Comparison of ENCODE assay signal across 1 cellular context in the genomic region with DNA sequence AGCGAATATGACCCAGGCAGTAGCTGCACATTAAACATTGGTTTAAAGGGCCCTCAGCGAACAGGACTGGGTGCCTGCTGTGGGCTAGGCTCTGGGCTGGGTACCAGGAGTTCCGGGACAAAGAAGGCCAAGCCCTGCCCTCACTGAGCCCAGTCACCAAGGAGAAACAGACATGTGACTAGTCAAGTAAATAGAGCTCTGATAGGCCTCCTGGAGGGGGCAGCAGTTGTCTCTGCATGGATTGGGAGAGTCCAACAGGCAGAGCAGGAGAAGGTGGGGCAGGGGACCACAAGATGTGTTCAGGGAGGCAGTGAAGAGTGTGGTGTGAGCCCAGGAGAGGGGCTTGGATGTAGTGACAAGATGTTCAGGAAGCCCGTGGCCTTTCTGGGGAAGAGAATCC.
A peak's percentile ranks its signal among the peaks of the same experiment; 100 is the strongest.
TF ChIP-seq lines count a peak whose summit lies in the region.

No MANE protein-coding gene starts in this region.

TF ChIP-seq in HepG2, 621 proteins besides CTCF, POLR2A, EP300 and RAD21 (continued from another document and continues in another):
- TF ChIP-seq, protein P1, sequence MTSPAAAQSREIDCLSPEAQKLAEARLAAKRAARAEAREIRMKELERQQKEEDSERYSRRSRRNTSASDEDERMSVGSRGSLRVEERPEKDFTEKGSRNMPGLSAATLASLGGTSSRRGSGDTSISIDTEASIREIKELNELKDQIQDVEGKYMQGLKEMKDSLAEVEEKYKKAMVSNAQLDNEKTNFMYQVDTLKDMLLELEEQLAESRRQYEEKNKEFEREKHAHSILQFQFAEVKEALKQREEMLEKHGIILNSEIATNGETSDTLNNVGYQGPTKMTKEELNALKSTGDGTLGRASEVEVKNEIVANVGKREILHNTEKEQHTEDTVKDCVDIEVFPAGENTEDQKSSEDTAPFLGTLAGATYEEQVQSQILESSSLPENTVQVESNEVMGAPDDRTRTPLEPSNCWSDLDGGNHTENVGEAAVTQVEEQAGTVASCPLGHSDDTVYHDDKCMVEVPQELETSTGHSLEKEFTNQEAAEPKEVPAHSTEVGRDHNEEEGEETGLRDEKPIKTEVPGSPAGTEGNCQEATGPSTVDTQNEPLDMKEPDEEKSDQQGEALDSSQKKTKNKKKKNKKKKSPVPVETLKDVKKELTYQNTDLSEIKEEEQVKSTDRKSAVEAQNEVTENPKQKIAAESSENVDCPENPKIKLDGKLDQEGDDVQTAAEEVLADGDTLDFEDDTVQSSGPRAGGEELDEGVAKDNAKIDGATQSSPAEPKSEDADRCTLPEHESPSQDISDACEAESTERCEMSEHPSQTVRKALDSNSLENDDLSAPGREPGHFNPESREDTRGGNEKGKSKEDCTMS (CRISPR knock-in tag; conservative IDR thresholded peaks at IDR 0.05): no peak
- TF ChIP-seq ZNF841 (CRISPR knock-in tag; IDR thresholded peaks at IDR 0.05; ENCODE audit: borderline replicate concordance): no peak
- TF ChIP-seq, protein P2, sequence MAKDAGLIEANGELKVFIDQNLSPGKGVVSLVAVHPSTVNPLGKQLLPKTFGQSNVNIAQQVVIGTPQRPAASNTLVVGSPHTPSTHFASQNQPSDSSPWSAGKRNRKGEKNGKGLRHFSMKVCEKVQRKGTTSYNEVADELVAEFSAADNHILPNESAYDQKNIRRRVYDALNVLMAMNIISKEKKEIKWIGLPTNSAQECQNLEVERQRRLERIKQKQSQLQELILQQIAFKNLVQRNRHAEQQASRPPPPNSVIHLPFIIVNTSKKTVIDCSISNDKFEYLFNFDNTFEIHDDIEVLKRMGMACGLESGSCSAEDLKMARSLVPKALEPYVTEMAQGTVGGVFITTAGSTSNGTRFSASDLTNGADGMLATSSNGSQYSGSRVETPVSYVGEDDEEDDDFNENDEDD (CRISPR knock-in tag; IDR thresholded peaks at IDR 0.05; ENCODE audit: borderline replicate concordance): no peak
- TF ChIP-seq MED13 (CRISPR knock-in tag; IDR thresholded peaks at IDR 0.05): no peak
- TF ChIP-seq, protein P3, sequence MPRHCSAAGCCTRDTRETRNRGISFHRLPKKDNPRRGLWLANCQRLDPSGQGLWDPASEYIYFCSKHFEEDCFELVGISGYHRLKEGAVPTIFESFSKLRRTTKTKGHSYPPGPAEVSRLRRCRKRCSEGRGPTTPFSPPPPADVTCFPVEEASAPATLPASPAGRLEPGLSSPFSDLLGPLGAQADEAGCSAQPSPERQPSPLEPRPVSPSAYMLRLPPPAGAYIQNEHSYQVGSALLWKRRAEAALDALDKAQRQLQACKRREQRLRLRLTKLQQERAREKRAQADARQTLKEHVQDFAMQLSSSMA (CRISPR knock-in tag; IDR thresholded peaks at IDR 0.05): no peak
- no peak for TF ChIP-seq ZBTB8A (CRISPR knock-in tag; IDR thresholded peaks at IDR 0.05; ENCODE audit: borderline replicate concordance, low read depth)
- no peak for TF ChIP-seq AGO1 (IDR thresholded peaks at IDR 0.05; ENCODE audit: low read depth, low read length, poor library complexity, severe bottlenecking)
- TF ChIP-seq, protein P4, sequence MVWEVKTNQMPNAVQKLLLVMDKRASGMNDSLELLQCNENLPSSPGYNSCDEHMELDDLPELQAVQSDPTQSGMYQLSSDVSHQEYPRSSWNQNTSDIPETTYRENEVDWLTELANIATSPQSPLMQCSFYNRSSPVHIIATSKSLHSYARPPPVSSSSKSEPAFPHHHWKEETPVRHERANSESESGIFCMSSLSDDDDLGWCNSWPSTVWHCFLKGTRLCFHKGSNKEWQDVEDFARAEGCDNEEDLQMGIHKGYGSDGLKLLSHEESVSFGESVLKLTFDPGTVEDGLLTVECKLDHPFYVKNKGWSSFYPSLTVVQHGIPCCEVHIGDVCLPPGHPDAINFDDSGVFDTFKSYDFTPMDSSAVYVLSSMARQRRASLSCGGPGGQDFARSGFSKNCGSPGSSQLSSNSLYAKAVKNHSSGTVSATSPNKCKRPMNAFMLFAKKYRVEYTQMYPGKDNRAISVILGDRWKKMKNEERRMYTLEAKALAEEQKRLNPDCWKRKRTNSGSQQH (CRISPR knock-in tag; IDR thresholded peaks at IDR 0.05; ENCODE audit: low read depth): no peak
- TF ChIP-seq, protein P5, sequence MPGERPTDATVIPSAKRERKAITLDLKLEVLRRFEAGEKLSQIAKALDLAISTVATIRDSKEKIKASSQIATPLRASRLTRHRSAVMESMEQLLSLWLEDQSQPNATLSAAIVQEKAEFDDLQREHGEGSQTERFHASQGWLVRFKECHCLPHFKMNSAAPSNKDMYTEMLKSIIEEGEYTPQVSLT (CRISPR knock-in tag; IDR thresholded peaks at IDR 0.05; ENCODE audit: borderline replicate concordance, low read depth): no peak
- TF ChIP-seq NFIB (CRISPR knock-in tag; IDR thresholded peaks at IDR 0.05; ENCODE audit: borderline replicate concordance): no peak
- no peak for TF ChIP-seq PAF1 (CRISPR knock-in tag; IDR thresholded peaks at IDR 0.05)
- no peak for TF ChIP-seq ZNF709 (CRISPR knock-in tag; IDR thresholded peaks at IDR 0.05)
- TF ChIP-seq U2AF2 (IDR thresholded peaks at IDR 0.05; ENCODE audit: low read depth, low read length): no peak
- TF ChIP-seq, protein P6, sequence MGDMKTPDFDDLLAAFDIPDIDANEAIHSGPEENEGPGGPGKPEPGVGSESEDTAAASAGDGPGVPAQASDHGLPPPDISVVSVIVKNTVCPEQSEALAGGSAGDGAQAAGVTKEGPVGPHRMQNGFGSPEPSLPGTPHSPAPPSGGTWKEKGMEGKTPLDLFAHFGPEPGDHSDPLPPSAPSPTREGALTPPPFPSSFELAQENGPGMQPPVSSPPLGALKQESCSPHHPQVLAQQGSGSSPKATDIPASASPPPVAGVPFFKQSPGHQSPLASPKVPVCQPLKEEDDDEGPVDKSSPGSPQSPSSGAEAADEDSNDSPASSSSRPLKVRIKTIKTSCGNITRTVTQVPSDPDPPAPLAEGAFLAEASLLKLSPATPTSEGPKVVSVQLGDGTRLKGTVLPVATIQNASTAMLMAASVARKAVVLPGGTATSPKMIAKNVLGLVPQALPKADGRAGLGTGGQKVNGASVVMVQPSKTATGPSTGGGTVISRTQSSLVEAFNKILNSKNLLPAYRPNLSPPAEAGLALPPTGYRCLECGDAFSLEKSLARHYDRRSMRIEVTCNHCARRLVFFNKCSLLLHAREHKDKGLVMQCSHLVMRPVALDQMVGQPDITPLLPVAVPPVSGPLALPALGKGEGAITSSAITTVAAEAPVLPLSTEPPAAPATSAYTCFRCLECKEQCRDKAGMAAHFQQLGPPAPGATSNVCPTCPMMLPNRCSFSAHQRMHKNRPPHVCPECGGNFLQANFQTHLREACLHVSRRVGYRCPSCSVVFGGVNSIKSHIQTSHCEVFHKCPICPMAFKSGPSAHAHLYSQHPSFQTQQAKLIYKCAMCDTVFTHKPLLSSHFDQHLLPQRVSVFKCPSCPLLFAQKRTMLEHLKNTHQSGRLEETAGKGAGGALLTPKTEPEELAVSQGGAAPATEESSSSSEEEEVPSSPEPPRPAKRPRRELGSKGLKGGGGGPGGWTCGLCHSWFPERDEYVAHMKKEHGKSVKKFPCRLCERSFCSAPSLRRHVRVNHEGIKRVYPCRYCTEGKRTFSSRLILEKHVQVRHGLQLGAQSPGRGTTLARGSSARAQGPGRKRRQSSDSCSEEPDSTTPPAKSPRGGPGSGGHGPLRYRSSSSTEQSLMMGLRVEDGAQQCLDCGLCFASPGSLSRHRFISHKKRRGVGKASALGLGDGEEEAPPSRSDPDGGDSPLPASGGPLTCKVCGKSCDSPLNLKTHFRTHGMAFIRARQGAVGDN (CRISPR knock-in tag; IDR thresholded peaks at IDR 0.05): peak; percentile 68
- TF ChIP-seq, protein P7, sequence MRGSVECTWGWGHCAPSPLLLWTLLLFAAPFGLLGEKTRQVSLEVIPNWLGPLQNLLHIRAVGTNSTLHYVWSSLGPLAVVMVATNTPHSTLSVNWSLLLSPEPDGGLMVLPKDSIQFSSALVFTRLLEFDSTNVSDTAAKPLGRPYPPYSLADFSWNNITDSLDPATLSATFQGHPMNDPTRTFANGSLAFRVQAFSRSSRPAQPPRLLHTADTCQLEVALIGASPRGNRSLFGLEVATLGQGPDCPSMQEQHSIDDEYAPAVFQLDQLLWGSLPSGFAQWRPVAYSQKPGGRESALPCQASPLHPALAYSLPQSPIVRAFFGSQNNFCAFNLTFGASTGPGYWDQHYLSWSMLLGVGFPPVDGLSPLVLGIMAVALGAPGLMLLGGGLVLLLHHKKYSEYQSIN (CRISPR knock-in tag; IDR thresholded peaks at IDR 0.05; ENCODE audit: borderline replicate concordance): no peak
- TF ChIP-seq HNF4A (CRISPR knock-in tag; IDR thresholded peaks at IDR 0.05): peak; percentile 9; the same call in 1 of the 2 replicates
- TF ChIP-seq ZNF143 (CRISPR knock-in tag; IDR thresholded peaks at IDR 0.05): no peak
- no peak for TF ChIP-seq MAFK (conservative IDR thresholded peaks at IDR 0.05 in 1 of 2, IDR thresholded peaks at IDR 0.05 in 1 of 2; ENCODE audit: low read length in 2 of 2)
- no peak for TF ChIP-seq HNRNPUL1 (IDR thresholded peaks at IDR 0.05; ENCODE audit: low read depth, low read length)
- TF ChIP-seq RBM22 (optimal IDR thresholded peaks at IDR 0.05; ENCODE audit: low read length): peak; percentile 68
- TF ChIP-seq NFYB (CRISPR knock-in tag; IDR thresholded peaks at IDR 0.05): no peak
- no peak for TF ChIP-seq ATM (IDR thresholded peaks at IDR 0.05; ENCODE audit: borderline replicate concordance)
- no peak for TF ChIP-seq NCOA1 (CRISPR knock-in tag; IDR thresholded peaks at IDR 0.05)
- TF ChIP-seq ZNF569 (CRISPR knock-in tag; IDR thresholded peaks at IDR 0.05; ENCODE audit: borderline replicate concordance): no peak
- 0 out of 2 replicates have a peak, but pooled peaks have one; percentile 6 for TF ChIP-seq KLF11 (CRISPR knock-in tag; IDR thresholded peaks at IDR 0.05)
- TF ChIP-seq, protein P8, sequence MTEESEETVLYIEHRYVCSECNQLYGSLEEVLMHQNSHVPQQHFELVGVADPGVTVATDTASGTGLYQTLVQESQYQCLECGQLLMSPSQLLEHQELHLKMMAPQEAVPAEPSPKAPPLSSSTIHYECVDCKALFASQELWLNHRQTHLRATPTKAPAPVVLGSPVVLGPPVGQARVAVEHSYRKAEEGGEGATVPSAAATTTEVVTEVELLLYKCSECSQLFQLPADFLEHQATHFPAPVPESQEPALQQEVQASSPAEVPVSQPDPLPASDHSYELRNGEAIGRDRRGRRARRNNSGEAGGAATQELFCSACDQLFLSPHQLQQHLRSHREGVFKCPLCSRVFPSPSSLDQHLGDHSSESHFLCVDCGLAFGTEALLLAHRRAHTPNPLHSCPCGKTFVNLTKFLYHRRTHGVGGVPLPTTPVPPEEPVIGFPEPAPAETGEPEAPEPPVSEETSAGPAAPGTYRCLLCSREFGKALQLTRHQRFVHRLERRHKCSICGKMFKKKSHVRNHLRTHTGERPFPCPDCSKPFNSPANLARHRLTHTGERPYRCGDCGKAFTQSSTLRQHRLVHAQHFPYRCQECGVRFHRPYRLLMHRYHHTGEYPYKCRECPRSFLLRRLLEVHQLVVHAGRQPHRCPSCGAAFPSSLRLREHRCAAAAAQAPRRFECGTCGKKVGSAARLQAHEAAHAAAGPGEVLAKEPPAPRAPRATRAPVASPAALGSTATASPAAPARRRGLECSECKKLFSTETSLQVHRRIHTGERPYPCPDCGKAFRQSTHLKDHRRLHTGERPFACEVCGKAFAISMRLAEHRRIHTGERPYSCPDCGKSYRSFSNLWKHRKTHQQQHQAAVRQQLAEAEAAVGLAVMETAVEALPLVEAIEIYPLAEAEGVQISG (CRISPR knock-in tag; IDR thresholded peaks at IDR 0.05): no peak
- TF ChIP-seq, protein P9, sequence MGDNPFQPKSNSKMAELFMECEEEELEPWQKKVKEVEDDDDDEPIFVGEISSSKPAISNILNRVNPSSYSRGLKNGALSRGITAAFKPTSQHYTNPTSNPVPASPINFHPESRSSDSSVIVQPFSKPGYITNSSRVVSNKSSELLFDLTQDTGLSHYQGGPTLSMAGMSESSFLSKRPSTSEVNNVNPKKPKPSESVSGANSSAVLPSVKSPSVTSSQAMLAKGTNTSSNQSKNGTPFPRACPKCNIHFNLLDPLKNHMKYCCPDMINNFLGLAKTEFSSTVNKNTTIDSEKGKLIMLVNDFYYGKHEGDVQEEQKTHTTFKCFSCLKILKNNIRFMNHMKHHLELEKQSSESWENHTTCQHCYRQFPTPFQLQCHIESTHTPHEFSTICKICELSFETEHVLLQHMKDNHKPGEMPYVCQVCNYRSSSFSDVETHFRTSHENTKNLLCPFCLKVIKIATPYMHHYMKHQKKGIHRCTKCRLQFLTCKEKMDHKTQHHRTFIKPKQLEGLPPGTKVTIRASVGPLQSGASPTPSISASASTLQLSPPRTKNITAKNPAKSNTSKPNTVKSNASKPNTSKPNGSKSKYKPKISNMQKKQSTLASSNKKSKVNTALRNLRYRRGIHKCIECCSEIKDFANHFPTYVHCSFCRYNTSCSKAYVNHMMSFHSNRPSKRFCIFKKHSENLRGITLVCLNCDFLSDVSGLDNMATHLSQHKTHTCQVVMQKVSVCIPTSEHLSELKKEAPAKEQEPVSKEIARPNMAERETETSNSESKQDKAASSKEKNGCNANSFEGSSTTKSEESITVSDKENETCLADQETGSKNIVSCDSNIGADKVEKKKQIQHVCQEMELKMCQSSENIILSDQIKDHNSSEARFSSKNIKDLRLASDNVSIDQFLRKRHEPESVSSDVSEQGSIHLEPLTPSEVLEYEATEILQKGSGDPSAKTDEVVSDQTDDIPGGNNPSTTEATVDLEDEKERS (CRISPR knock-in tag; IDR thresholded peaks at IDR 0.05): no peak
- TF ChIP-seq, protein P10, sequence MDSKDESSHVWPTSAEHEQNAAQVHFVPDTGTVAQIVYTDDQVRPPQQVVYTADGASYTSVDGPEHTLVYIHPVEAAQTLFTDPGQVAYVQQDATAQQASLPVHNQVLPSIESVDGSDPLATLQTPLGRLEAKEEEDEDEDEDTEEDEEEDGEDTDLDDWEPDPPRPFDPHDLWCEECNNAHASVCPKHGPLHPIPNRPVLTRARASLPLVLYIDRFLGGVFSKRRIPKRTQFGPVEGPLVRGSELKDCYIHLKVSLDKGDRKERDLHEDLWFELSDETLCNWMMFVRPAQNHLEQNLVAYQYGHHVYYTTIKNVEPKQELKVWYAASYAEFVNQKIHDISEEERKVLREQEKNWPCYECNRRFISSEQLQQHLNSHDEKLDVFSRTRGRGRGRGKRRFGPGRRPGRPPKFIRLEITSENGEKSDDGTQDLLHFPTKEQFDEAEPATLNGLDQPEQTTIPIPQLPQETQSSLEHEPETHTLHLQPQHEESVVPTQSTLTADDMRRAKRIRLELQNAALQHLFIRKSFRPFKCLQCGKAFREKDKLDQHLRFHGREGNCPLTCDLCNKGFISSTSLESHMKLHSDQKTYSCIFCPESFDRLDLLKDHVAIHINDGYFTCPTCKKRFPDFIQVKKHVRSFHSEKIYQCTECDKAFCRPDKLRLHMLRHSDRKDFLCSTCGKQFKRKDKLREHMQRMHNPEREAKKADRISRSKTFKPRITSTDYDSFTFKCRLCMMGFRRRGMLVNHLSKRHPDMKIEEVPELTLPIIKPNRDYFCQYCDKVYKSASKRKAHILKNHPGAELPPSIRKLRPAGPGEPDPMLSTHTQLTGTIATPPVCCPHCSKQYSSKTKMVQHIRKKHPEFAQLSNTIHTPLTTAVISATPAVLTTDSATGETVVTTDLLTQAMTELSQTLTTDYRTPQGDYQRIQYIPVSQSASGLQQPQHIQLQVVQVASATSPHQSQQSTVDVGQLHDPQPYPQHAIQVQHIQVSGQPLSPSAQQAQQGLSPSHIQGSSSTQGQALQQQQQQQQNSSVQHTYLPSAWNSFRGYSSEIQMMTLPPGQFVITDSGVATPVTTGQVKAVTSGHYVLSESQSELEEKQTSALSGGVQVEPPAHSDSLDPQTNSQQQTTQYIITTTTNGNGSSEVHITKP (CRISPR knock-in tag; IDR thresholded peaks at IDR 0.05; ENCODE audit: low read depth): peak; percentile 97
